Comparison of ENCODE assay signal across 8 cellular contexts in the genomic region with DNA sequence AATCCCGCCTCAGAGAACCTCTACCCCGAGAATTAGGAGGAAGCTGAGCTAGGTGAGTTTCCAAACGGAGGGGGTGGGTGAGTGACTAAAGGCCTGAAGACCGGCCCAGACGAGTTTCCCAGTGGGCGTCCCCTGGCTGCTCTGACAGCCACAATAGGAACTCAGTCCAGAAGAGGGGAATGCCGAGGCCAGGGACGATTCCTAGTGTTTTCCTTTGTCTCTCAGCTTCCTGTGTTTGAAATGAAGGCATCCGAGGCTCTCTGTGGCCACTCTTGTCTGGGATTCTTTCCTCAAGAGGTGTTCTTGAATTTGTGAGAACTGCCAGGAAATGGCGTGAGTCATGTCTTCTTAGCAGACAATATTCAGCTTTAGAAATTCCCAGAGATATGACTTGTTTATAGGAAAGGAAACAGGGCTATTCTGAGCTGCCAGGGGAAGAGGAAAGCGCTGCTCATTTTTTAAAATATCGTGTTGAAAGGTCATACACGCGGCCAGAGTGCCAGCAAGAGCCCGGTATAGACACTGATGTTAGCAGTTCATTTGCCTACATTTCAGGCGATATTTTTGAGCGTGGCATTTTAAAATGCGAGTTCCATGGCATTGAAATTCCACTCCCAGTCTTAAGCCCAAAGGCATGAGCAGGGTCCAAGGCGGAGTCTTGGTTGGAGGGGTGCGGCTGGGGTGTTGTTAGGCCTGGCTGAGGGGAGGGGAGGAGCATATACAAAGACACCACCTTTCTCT.
DNase-seq lines count a peak whose midpoint lies in the region; ATAC-seq and TF ChIP-seq lines count a peak whose summit lies in the region.

No MANE protein-coding gene starts in this region.

- peak overlapping the region; percentile 47 for H3K27ac Mint-ChIP-seq in activated naive CD4-positive, alpha-beta T cell treated with anti-CD3 and anti-CD28 coated beads, Interleukin-2, amount 10 ng/mL, durations not matched to agents 7 days and 5 days

- H3K27me3 Mint-ChIP-seq in activated naive CD4-positive, alpha-beta T cell treated with anti-CD3 and anti-CD28 coated beads, Interleukin-2, amount 10 ng/mL, durations not matched to agents 7 days and 5 days: no peaks in the 10 kb centered on the region

- in situ Hi-C loops in KBM-7 (cut with MboI; ENCODE audit: low pct_unique_long_range_greater_than_20kb, low sequenced_read_pairs): no loop called here

- H3K9me3 ChIP-seq in HUES64 (ENCODE audit: insufficient read depth, low read depth, low read length): no peaks in the 10 kb centered on the region
- no peaks in the 10 kb centered on the region for H3K9me3 ChIP-seq in psoas muscle

- 7% methylated on average over 18 of the region's 20 CpGs for WGBS in HUES64
- 18 to 29% (median 22%) methylated on average over 20 of the region's 20 CpGs for WGBS in psoas muscle, 3 donors

- intact Hi-C loops in cardiac septum (cut with DNase I): loop anchor here (1.0 to 10.0 kb wide), 9 partner anchors 60 to 530 kb away; no protein-coding TSS in a partner anchor
- intact Hi-C loops in psoas muscle (cut with DNase I): no loop called here

- H3K4me3 ChIP-seq in HUES64 (ENCODE audit: low read length): peak overlapping the region; percentile 35
- H3K4me3 ChIP-seq in psoas muscle: peak overlapping the region; percentile 35

- CTCF ChIA-PET in activated naive CD4-positive, alpha-beta T cell treated with anti-CD3 and anti-CD28 coated beads, Interleukin-2, amount 10 ng/mL, durations not matched to agents 7 days and 5 days (lab: Charles Lee): no interaction called here

- no peak overlapping the region for H3K4me3 Mint-ChIP-seq in activated naive CD4-positive, alpha-beta T cell treated with anti-CD3 and anti-CD28 coated beads, Interleukin-2, amount 10 ng/mL, durations not matched to agents 7 days and 5 days

- H3K36me3 ChIP-seq in HUES64 (ENCODE audit: insufficient read depth, low read length) (no peaks in the 10 kb centered on the region), psoas muscle (ENCODE audit: insufficient read depth in 1 of 2, low read depth in 1 of 2) (no peaks in the 10 kb centered on the region)

- peak overlapping the region; percentile 96 for H3K27ac ChIP-seq in HUES64 (ENCODE audit: low read depth, low read length)
- peak overlapping the region; percentile 44 for H3K27ac ChIP-seq in psoas muscle

- H3K36me3 Mint-ChIP-seq in activated naive CD4-positive, alpha-beta T cell treated with anti-CD3 and anti-CD28 coated beads, Interleukin-2, amount 10 ng/mL, durations not matched to agents 7 days and 5 days: peaks cover 5% of the 10 kb centered on the region

- DNase-seq in 8988T (peak; percentile 27), cardiac septum (ENCODE audit: low spot score) (peak; percentile 89), psoas muscle (peak; percentile 67 to 72), cortex of kidney (lab: John Stamatoyannopoulos, UW) (no peak), KBM-7 (no peak)
- DNase-seq in activated naive CD4-positive, alpha-beta T cell treated with anti-CD3 and anti-CD28 coated beads, Interleukin-2, amount 10 ng/mL, durations not matched to agents 7 days and 5 days: no peak

- H3K4me1 ChIP-seq in HUES64 (ENCODE audit: insufficient read depth, low read length) (peaks cover 48% of the 10 kb centered on the region), psoas muscle (peaks cover 6% of the 10 kb centered on the region)

- H3K27me3 ChIP-seq in HUES64 (ENCODE audit: insufficient read depth, low read length) (no peaks in the 10 kb centered on the region), psoas muscle (ENCODE audit: insufficient read depth in 3 of 3, low read length in 2 of 3) (no peaks in the 10 kb centered on the region)

- peak overlapping the region; percentile 76 for H3K9ac ChIP-seq in HUES64 (ENCODE audit: low read depth, low read length)

- no peak for TF ChIP-seq CTCF in psoas muscle (IDR thresholded peaks at IDR 0.05)

- ATAC-seq in GM19324 (IDR thresholded peaks at IDR 0.05; ENCODE audit: low FRiP score, unreplicated experiment) (peak; percentile 39), psoas muscle (peak; percentile 65 to 82 (median 80))

- H3K4me1 Mint-ChIP-seq in activated naive CD4-positive, alpha-beta T cell treated with anti-CD3 and anti-CD28 coated beads, Interleukin-2, amount 10 ng/mL, durations not matched to agents 7 days and 5 days: peaks cover 63% of the 10 kb centered on the region

- H3K9me3 Mint-ChIP-seq in activated naive CD4-positive, alpha-beta T cell treated with anti-CD3 and anti-CD28 coated beads, Interleukin-2, amount 10 ng/mL, durations not matched to agents 7 days and 5 days: peaks cover 2% of the 10 kb centered on the region

Comparison
In these comparisons a context has a peak if more than half of its experiments do, and no peak if none do; other contexts are left out.
1. DNase-seq: peak in 8988T (single experiment), cardiac septum (single experiment) and psoas muscle (2 of 2); none in activated naive CD4-positive, alpha-beta T cell treated with anti-CD3 and anti-CD28 coated beads, Interleukin-2, amount 10 ng/mL, durations not matched to agents 7 days and 5 days (single experiment), cortex of kidney (single experiment) and KBM-7 (single experiment).